In the genomic region with DNA sequence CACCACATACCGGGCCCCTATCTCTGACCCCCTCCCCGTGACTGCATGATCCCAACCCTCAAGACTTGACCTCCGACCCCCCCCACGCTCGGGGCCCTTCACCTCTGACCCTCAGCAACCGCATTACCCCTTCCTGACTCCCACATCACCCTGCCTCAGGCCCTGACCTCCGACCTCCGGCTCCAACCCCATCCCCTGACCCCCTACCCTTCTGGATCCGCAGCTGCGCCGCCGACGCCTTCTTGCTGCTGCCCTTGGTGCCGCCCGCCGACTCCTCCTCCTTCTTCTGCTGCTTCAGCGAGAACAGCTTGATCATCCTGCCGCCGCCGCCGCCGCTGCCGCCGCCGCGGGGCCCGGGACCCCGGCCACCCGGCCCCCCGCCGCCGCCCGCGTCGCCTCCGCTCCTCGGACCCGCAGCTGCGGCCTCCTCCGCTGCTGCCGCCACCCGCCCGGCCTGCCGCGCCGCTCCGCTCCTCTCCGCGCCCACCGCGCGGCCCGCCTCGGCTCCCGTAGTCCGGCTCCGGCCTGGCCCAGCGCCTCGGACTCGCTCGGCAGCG, we compare ENCODE assay signal across 8 cellular contexts. TPM values are rescaled to one million over a fixed set of nuclear protein-coding genes. Genes with fewer than 3 reads are reported as not detected.
DNase-seq lines count a peak whose midpoint lies in the region; ATAC-seq and TF ChIP-seq lines count a peak whose summit lies in the region.

Gene UBE2M (minus strand): TSS at position 546 of the 557 bp plus-strand sequence. CDS start 230 bp downstream, at position 316.

- H3K9me3 Mint-ChIP-seq in CD4-positive, alpha-beta T cell: no peaks in the 10 kb centered on the region
- H3K9me3 Mint-ChIP-seq in nephron: no peaks in the 10 kb centered on the region

- peak in 8 of 10 experiments; percentile 41 to 72 (median 56) for DNase-seq in CD4-positive, alpha-beta T cell
- DNase-seq in activated CD4-positive, alpha-beta T cell treated with anti-CD3 and anti-CD28 coated beads, Interleukin-2, amount 50 U/mL, for 4 hours: peak; percentile 53 to 58
- no peak for DNase-seq in inferior parietal cortex (ENCODE audit: extremely low spot score)
- DNase-seq in SKM-1 (lab: John Stamatoyannopoulos, UW; ENCODE audit: unreplicated experiment): no peak
- DNase-seq in DMS 273 treated with DMSO at 0.1 percent for 48 hours (lab: John Stamatoyannopoulos, UW): no peak

- no peaks in the 10 kb centered on the region for H3K27me3 ChIP-seq in CD4-positive, alpha-beta T cell (ENCODE audit: control insufficient read depth, insufficient read depth, low read length)

- CTCF ChIA-PET in CD4-positive, alpha-beta T cell (lab: Charles Lee): interaction anchor here (1.0 to 1.4 kb wide), 2 partner anchors 39 to 44 kb away, joined by 3 to 4 read pairs; partner anchors contain the start of gene ZBTB45

- POLR2A ChIA-PET in CD4-positive, alpha-beta T cell (lab: Charles Lee): interaction anchor here (2.4 to 7.0 kb wide), 3 partner anchors 14 to 38 kb away, joined by 22 to 63 read pairs (median 29); partner anchors contain the start of genes MZF1, TRIM28 and ZBTB45

- H3K4me1 Mint-ChIP-seq in CD4-positive, alpha-beta T cell (ENCODE audit: low read depth): peaks cover 80% of the 10 kb centered on the region
- H3K4me1 Mint-ChIP-seq in nephron: peaks cover 39% of the 10 kb centered on the region

- H3K27ac ChIP-seq in CD4-positive, alpha-beta T cell (ENCODE audit: low read depth, low read length): peak within 1 kb of the TSS; percentile 88

- intact Hi-C loops in CD4-positive, alpha-beta T cell (cut with DNase I, micrococcal nuclease): loop anchor here in 1 of 2 experiments (1.0 kb wide), 1 partner anchor 14 kb away; the partner anchor contains the start of gene TRIM28

- peak within 1 kb of the TSS; percentile 96 for H3K27ac Mint-ChIP-seq in CD4-positive, alpha-beta T cell
- H3K27ac Mint-ChIP-seq in nephron: peak within 1 kb of the TSS; percentile 100

- ATAC-seq in CD4-positive, alpha-beta T cell (ENCODE audit: poor library complexity): peak; percentile 25
- peak; percentile 0 for ATAC-seq in HG03039 (IDR thresholded peaks at IDR 0.05; ENCODE audit: unreplicated experiment)
- ATAC-seq in esophagus mucosa: no peak

- peak within 1 kb of the TSS; percentile 98 for H3K4me3 Mint-ChIP-seq in CD4-positive, alpha-beta T cell
- peak within 1 kb of the TSS; percentile 96 to 98 (median 98) for H3K4me3 Mint-ChIP-seq in nephron

- H3K9me3 ChIP-seq in CD4-positive, alpha-beta T cell (ENCODE audit: control insufficient read depth, low read length): no peaks in the 10 kb centered on the region

- no peak for TF ChIP-seq CTCF in CD4-positive, alpha-beta T cell (IDR thresholded peaks at IDR 0.05)
- no peak for TF ChIP-seq CTCF in nephron (IDR thresholded peaks at IDR 0.05; ENCODE audit: unreplicated experiment in 3 of 3)

- H3K36me3 Mint-ChIP-seq in CD4-positive, alpha-beta T cell (ENCODE audit: low read depth): peaks cover 55% of the 10 kb centered on the region
- H3K36me3 Mint-ChIP-seq in nephron (ENCODE audit: low read depth): peaks cover 22% of the 10 kb centered on the region

- no peaks in the 10 kb centered on the region for H3K27me3 Mint-ChIP-seq in CD4-positive, alpha-beta T cell
- H3K27me3 Mint-ChIP-seq in nephron (ENCODE audit: low read depth): peaks cover 4% of the 10 kb centered on the region

RNA-seq across cellular contexts. Expression of gene UBE2M, which starts in this region (rescaled TPM):
- 10 to 100 TPM; 29.0 to 31.0 TPM for total RNA-seq in CD4-positive, alpha-beta T cell
- 52.8 TPM for total RNA-seq in esophagus mucosa

Comparison
In these comparisons a context has a peak if more than half of its experiments do, and no peak if none do; other contexts are left out.
1. DNase-seq: peak in CD4-positive, alpha-beta T cell (8 of 10) and activated CD4-positive, alpha-beta T cell treated with anti-CD3 and anti-CD28 coated beads, Interleukin-2, amount 50 U/mL, for 4 hours (2 of 2); none in inferior parietal cortex (single experiment), SKM-1 (single experiment) and DMS 273 treated with DMSO at 0.1 percent for 48 hours (single experiment).